In genomic region chr16:50666658-50667496, GRCh38 we compare ENCODE assay signal across 1 cellular context.
TF ChIP-seq lines count a peak whose summit lies in the region.

No MANE protein-coding gene starts in this region.

TF ChIP-seq in K562, 482 proteins besides CTCF, POLR2A, EP300 and RAD21 (continued from another document):
- no peak for TF ChIP-seq BCL6 (CRISPR knock-in tag; IDR thresholded peaks at IDR 0.05)
- no peak for TF ChIP-seq SP1 (CRISPR knock-in tag; IDR thresholded peaks at IDR 0.05)
TF ChIP-seq in K562: peak in this region for 1.
